In the genomic region with DNA sequence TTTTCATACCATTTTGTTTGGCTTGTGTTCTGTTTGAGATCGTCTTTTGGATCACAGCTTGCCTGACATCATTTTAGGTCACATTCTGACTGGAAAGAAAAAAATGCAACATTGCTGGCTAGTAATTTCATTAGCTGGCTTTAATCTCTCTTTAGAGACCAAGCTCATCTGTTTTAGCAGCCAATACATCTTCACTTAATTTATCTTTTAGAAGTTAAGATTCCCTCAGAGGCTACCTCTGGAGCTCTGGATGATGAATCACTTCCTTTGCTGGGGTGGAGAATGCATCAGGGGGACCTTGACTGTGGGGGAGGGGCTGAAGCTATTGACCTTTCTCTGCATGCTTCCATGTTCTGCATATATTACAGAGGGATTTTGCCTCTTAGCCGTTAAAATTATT, we compare ENCODE assay signal across 8 cellular contexts.
DNase-seq lines count a peak whose midpoint lies in the region; ATAC-seq and TF ChIP-seq lines count a peak whose summit lies in the region.

No MANE protein-coding gene starts in this region.

- no peak overlapping the region for H2AFZ ChIP-seq in fibroblast of lung (ENCODE audit: low read length)

- peaks cover 17% of the 10 kb centered on the region for H3K36me3 ChIP-seq in fibroblast of lung (ENCODE audit: control insufficient read depth, insufficient read depth, low read length)
- peaks cover 0 to 58% of the 10 kb centered on the region in 2 donors for H3K36me3 ChIP-seq in psoas muscle (ENCODE audit: insufficient read depth in 1 of 2, low read depth in 1 of 2)
- H3K36me3 ChIP-seq in colonic mucosa: no peaks in the 10 kb centered on the region

- peak overlapping the region; percentile 57 for H3K27ac ChIP-seq in fibroblast of lung (ENCODE audit: insufficient read depth, low read length)
- H3K27ac ChIP-seq in psoas muscle: no peak overlapping the region
- H3K27ac ChIP-seq in colonic mucosa: no peak overlapping the region

- TF ChIP-seq CTCF in fibroblast of lung (conservative IDR thresholded peaks at IDR 0.05 in 1 of 2, IDR thresholded peaks at IDR 0.05 in 1 of 2; ENCODE audit: low read depth in 1 of 2, low read length in 2 of 2): no peak
- TF ChIP-seq CTCF in psoas muscle (IDR thresholded peaks at IDR 0.05): no peak
- no peak for TF ChIP-seq CTCF in colonic mucosa (IDR thresholded peaks at IDR 0.05)

- DNase-seq in GM04504 (ENCODE audit: low read depth) (peak; percentile 52), SK-N-DZ (ENCODE audit: low spot score) (peak; percentile 32), fibroblast of lung (ENCODE audit: low read depth in 2 of 2) (peak in 1 of 2 donors; percentile 90), psoas muscle (no peak), colonic mucosa (no peak), NCI-H2227 (lab: John Stamatoyannopoulos, UW; ENCODE audit: unreplicated experiment) (no peak)

- peak overlapping the region; percentile 48 for H3K4me2 ChIP-seq in fibroblast of lung (ENCODE audit: extremely low read depth, insufficient read depth, low read length)

- no peak overlapping the region for H3K4me3 Mint-ChIP-seq in stimulated activated memory B cell treated with anti-CD40 and anti-IgM and Interleukin-4, amounts not matched to agents 10 μg/mL and 1 μg/mL and 100 μg/mL, for 72 hours

- peaks cover 27% of the 10 kb centered on the region for H3K79me2 ChIP-seq in fibroblast of lung (ENCODE audit: control insufficient read depth, insufficient read depth, low read length)

- H3K4me3 ChIP-seq in fibroblast of lung (replicated peaks in 1 of 4; ENCODE audit: control extremely low read depth in 1 of 4, insufficient read depth in 1 of 4, low read depth in 3 of 4, low read length in 4 of 4) (no peak overlapping the region), psoas muscle (no peak overlapping the region), colonic mucosa (no peak overlapping the region)

- no peaks in the 10 kb centered on the region for H3K27me3 Mint-ChIP-seq in stimulated activated memory B cell treated with anti-CD40 and anti-IgM and Interleukin-4, amounts not matched to agents 10 μg/mL and 1 μg/mL and 100 μg/mL, for 72 hours

- ATAC-seq in psoas muscle: peak in 3 of 4 donors; percentile 39 to 56 (median 42)
- no peak for ATAC-seq in stimulated activated memory B cell treated with anti-CD40 and anti-IgM and Interleukin-4, amounts not matched to agents 10 μg/mL and 1 μg/mL and 100 μg/mL, for 72 hours
- ATAC-seq in HG02970 (IDR thresholded peaks at IDR 0.05; ENCODE audit: low FRiP score, unreplicated experiment): no peak

- H3K4me1 Mint-ChIP-seq in stimulated activated memory B cell treated with anti-CD40 and anti-IgM and Interleukin-4, amounts not matched to agents 10 μg/mL and 1 μg/mL and 100 μg/mL, for 72 hours: peaks cover 9% of the 10 kb centered on the region

- H3K27ac Mint-ChIP-seq in stimulated activated memory B cell treated with anti-CD40 and anti-IgM and Interleukin-4, amounts not matched to agents 10 μg/mL and 1 μg/mL and 100 μg/mL, for 72 hours: no peak overlapping the region

- peaks cover 63% of the 10 kb centered on the region for H3K36me3 Mint-ChIP-seq in stimulated activated memory B cell treated with anti-CD40 and anti-IgM and Interleukin-4, amounts not matched to agents 10 μg/mL and 1 μg/mL and 100 μg/mL, for 72 hours

- H3K9ac ChIP-seq in fibroblast of lung (ENCODE audit: insufficient read depth, low read length) (no peak overlapping the region), colonic mucosa (ENCODE audit: low read depth in 2 of 2, low read length in 2 of 2) (no peak overlapping the region)

- no peaks in the 10 kb centered on the region for H3K27me3 ChIP-seq in fibroblast of lung (ENCODE audit: control insufficient read depth, insufficient read depth, low read length)
- no peaks in the 10 kb centered on the region for H3K27me3 ChIP-seq in psoas muscle (ENCODE audit: insufficient read depth in 3 of 3, low read length in 2 of 3)
- H3K27me3 ChIP-seq in colonic mucosa: no peaks in the 10 kb centered on the region

- H3K9me3 ChIP-seq in fibroblast of lung (ENCODE audit: control insufficient read depth, insufficient read depth, low read depth, low read length) (no peaks in the 10 kb centered on the region), psoas muscle (no peaks in the 10 kb centered on the region), colonic mucosa (no peaks in the 10 kb centered on the region)

- H3K4me1 ChIP-seq in fibroblast of lung (ENCODE audit: control insufficient read depth, extremely low read depth, insufficient read depth, low read length): peaks cover 38% of the 10 kb centered on the region
- no peaks in the 10 kb centered on the region for H3K4me1 ChIP-seq in psoas muscle
- no peaks in the 10 kb centered on the region for H3K4me1 ChIP-seq in colonic mucosa

- intact Hi-C loops in psoas muscle (cut with DNase I): loop anchor here in 1 of 2 donors (5.0 kb wide), 1 partner anchor 247 kb away; no protein-coding TSS in a partner anchor
- intact Hi-C loops in colonic mucosa (cut with DNase I): no loop called here

- peaks cover 6% of the 10 kb centered on the region for H3K9me3 Mint-ChIP-seq in stimulated activated memory B cell treated with anti-CD40 and anti-IgM and Interleukin-4, amounts not matched to agents 10 μg/mL and 1 μg/mL and 100 μg/mL, for 72 hours

- WGBS in psoas muscle, 3 donors: 70 to 78% (median 70%) methylated on average over 2 of the region's 2 CpGs

- H4K20me1 ChIP-seq in fibroblast of lung (ENCODE audit: control insufficient read depth, extremely low read depth, insufficient read depth, low read length): no peaks in the 10 kb centered on the region

Comparison
In these comparisons a context has a peak if more than half of its experiments do, and no peak if none do; other contexts are left out.
1. DNase-seq: peak in GM04504 (single experiment) and SK-N-DZ (single experiment); none in psoas muscle (0 of 2), colonic mucosa (single experiment) and NCI-H2227 (single experiment).
2. ATAC-seq: peak in psoas muscle (3 of 4); none in stimulated activated memory B cell treated with anti-CD40 and anti-IgM and Interleukin-4, amounts not matched to agents 10 μg/mL and 1 μg/mL and 100 μg/mL, for 72 hours (single experiment) and HG02970 (single experiment).